ENCODE assay signal across 20 cellular contexts in the genomic region with DNA sequence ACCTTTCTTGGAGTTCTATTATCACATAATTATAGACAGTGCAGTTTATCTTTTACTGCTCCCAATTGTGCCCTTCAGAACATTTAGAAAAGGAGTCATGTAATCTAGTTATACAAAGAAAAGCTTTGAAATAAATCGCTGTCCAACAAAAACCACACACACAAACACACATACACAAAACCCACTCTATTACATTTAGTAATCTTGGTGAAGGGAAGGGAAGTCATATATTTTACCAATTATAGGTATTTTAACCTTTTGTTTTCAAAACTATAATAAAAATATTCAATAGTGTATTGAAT. TPM values are rescaled to one million over a fixed set of nuclear protein-coding genes. Genes with fewer than 3 reads are reported as not detected.
DNase-seq lines count a peak whose midpoint lies in the region; ATAC-seq, FAIRE-seq and TF ChIP-seq lines count a peak whose summit lies in the region.
"Had no signal": no experiment of that assay in that cellular context is flagged by ENCODE, and none has a peak within 500 bp of the region (broad histone marks: within the 10 kb centered on the region; RNA-seq: fewer than 3 reads in every experiment).

No MANE protein-coding gene starts in this region.

- no peak for DNase-seq in activated naive CD8-positive, alpha-beta T cell treated with anti-CD3 and anti-CD28 coated beads, Interleukin-2, amount 10 ng/mL, durations not matched to agents 7 days and 5 days
- DNase-seq in activated naive CD8-positive, alpha-beta T cell treated with anti-CD3 and anti-CD28 coated beads for 36 hours = no peak
- peak in 1 of 4 experiments; percentile 17 for DNase-seq in K562 (ENCODE audit: extremely low read depth in 1 of 4, low spot score in 3 of 4)
- DNase-seq in nephron progenitor cell = no peak
- DNase-seq in sciatic nerve (ENCODE audit: low spot score) = no peak
- no peak for DNase-seq in hippocampal formation (lab: John Stamatoyannopoulos, UW)
- DNase-seq in activated CD8-positive, alpha-beta memory T cell treated with anti-CD3 and anti-CD28 coated beads, Interleukin-2, amount 50 U/mL, for 4 hours = no peak
- no peak for DNase-seq in left lobe of liver (ENCODE audit: low spot score)
- DNase-seq: AML-193; Calu3; CD4-positive, CD25-positive, alpha-beta regulatory T cell; HCEC 1CT; KBM-7; NCI-H1048; NCI-H345; NCI-H526 treated with DMSO at 0.1 percent for 48 hours; RPMI8226 had no signal

- TF ChIP-seq CTCF in K562 (IDR thresholded peaks at IDR 0.05 in 2 of 3, conservative IDR thresholded peaks at IDR 0.05 in 1 of 3; ENCODE audit: insufficient read depth in 2 of 3, low read depth in 1 of 3, low read length in 3 of 3) = no peak
- TF ChIP-seq CTCF in nephron progenitor cell (IDR thresholded peaks at IDR 0.05) = no peak

- TF ChIP-seq POLR2A in K562 (conservative IDR thresholded peaks at IDR 0.05) = no peak

- in situ Hi-C loops in K562 (cut with MboI) = loop anchor here (25.0 kb wide), 1 partner anchor 1273 kb away; a partner anchor contains a TSS

- BruUV-seq in K562 (replicated peaks; lab: Mats Ljungman, UMichigan) = no TSS peak

- no peaks in the 10 kb centered on the region for H3K9me3 ChIP-seq in K562 (replicated peaks; ENCODE audit: control insufficient read depth, insufficient read depth, low read depth, low read length)

- peak overlapping the region; percentile 56 for H3K4me3 ChIP-seq in K562
- H3K4me3 ChIP-seq: GM12878 had no signal

- peaks cover 7 to 42% of the 10 kb centered on the region in 2 experiments; a peak in 4 of 5 replicates for H3K4me1 ChIP-seq in K562 (replicated peaks in 1 of 2; ENCODE audit: control insufficient read depth in 2 of 2, insufficient read depth in 2 of 2, low read length in 2 of 2)

- H3K36me3 ChIP-seq in K562 (ENCODE audit: control insufficient read depth, insufficient read depth, low read length) = no peaks in the 10 kb centered on the region; the same call in 2 of the 3 replicates

- peaks cover 69% of the 10 kb centered on the region for H3K79me2 ChIP-seq in K562 (ENCODE audit: control insufficient read depth, insufficient read depth, low read length)

- no peak for FAIRE-seq in K562 (lab: Jason Lieb, UNC)
- FAIRE-seq: GM12878, GM19239, HTR-8/SVneo had no signal

- H3K27me3 ChIP-seq in K562 (ENCODE audit: control insufficient read depth in 2 of 2, insufficient read depth in 2 of 2, low read length in 2 of 2) = no peaks in the 10 kb centered on the region

- POLR2A ChIA-PET in activated naive CD8-positive, alpha-beta T cell treated with anti-CD3 and anti-CD28 coated beads, Interleukin-2, amount 10 ng/mL, durations not matched to agents 7 days and 5 days (lab: Charles Lee) = no interaction called here
- POLR2A ChIA-PET in K562 (lab: Yijun Ruan, JAX) = interaction anchor here (0.7 to 1.7 kb wide), 4 partner anchors 12 to 23 kb away, joined by 3 to 6 read pairs (median 4); no protein-coding TSS in a partner anchor

- no peaks in the 10 kb centered on the region for H4K20me1 ChIP-seq in K562 (replicated peaks; ENCODE audit: control insufficient read depth, insufficient read depth, low read length)

- no peak for TF ChIP-seq EP300 in K562 (IDR thresholded peaks at IDR 0.05; ENCODE audit: low read length)

- CTCF ChIA-PET in K562 (lab: Yijun Ruan, JAX; ENCODE audit: low intra/inter-chr PET ratio) = no interaction called here

- no peak for TF ChIP-seq RAD21 in K562 (CRISPR knock-in tag; conservative IDR thresholded peaks at IDR 0.05 in 1 of 2, IDR thresholded peaks at IDR 0.05 in 1 of 2)

- ATAC-seq in activated naive CD8-positive, alpha-beta T cell treated with anti-CD3 and anti-CD28 coated beads, Interleukin-2, amount 10 ng/mL, durations not matched to agents 7 days and 5 days (ENCODE audit: low read depth) = no peak
- ATAC-seq in K562 (no peak), sciatic nerve (no peak), left lobe of liver (no peak)
- ATAC-seq: GM12878 had no signal

- no peak overlapping the region for H3K4me3 Mint-ChIP-seq in activated naive CD8-positive, alpha-beta T cell treated with anti-CD3 and anti-CD28 coated beads, Interleukin-2, amount 10 ng/mL, durations not matched to agents 7 days and 5 days
- H3K4me3 Mint-ChIP-seq in activated naive CD8-positive, alpha-beta T cell treated with anti-CD3 and anti-CD28 coated beads for 36 hours = no peak overlapping the region
- H3K4me3 Mint-ChIP-seq in nephron progenitor cell = no peak overlapping the region
- H3K4me3 Mint-ChIP-seq: CD4-positive, CD25-positive, alpha-beta regulatory T cell had no signal

- peaks cover 20% of the 10 kb centered on the region for H3K4me1 Mint-ChIP-seq in activated naive CD8-positive, alpha-beta T cell treated with anti-CD3 and anti-CD28 coated beads, Interleukin-2, amount 10 ng/mL, durations not matched to agents 7 days and 5 days
- H3K4me1 Mint-ChIP-seq in activated naive CD8-positive, alpha-beta T cell treated with anti-CD3 and anti-CD28 coated beads for 36 hours = peaks cover 22% of the 10 kb centered on the region
- H3K4me1 Mint-ChIP-seq in nephron progenitor cell = peaks cover 50% of the 10 kb centered on the region

- H3K27me3 Mint-ChIP-seq in activated naive CD8-positive, alpha-beta T cell treated with anti-CD3 and anti-CD28 coated beads, Interleukin-2, amount 10 ng/mL, durations not matched to agents 7 days and 5 days = no peaks in the 10 kb centered on the region
- no peaks in the 10 kb centered on the region for H3K27me3 Mint-ChIP-seq in activated naive CD8-positive, alpha-beta T cell treated with anti-CD3 and anti-CD28 coated beads for 36 hours
- H3K27me3 Mint-ChIP-seq in nephron progenitor cell (ENCODE audit: low read depth, poor library complexity) = peaks cover 3% of the 10 kb centered on the region

- peak overlapping the region; percentile 98 for H3K27ac ChIP-seq in K562 (ENCODE audit: extremely low read depth, low read depth, low read length)

- peaks cover 4% of the 10 kb centered on the region for H3K36me3 Mint-ChIP-seq in activated naive CD8-positive, alpha-beta T cell treated with anti-CD3 and anti-CD28 coated beads, Interleukin-2, amount 10 ng/mL, durations not matched to agents 7 days and 5 days
- no peaks in the 10 kb centered on the region for H3K36me3 Mint-ChIP-seq in activated naive CD8-positive, alpha-beta T cell treated with anti-CD3 and anti-CD28 coated beads for 36 hours
- H3K36me3 Mint-ChIP-seq in nephron progenitor cell (ENCODE audit: low read depth) = no peaks in the 10 kb centered on the region
- H3K36me3 Mint-ChIP-seq: CD4-positive, CD25-positive, alpha-beta regulatory T cell had no signal

- H2AFZ ChIP-seq in K562 (ENCODE audit: low read depth, low read length) = 0 out of 2 replicates have a peak overlapping the region, but pooled peaks have one; percentile 23

- intact Hi-C loops in K562 (cut with micrococcal nuclease) (loop anchor here (2.0 kb wide), 1 partner anchor 312 kb away; a partner anchor contains a TSS), sciatic nerve (cut with DNase I) (no loop called here)

- peak overlapping the region in 1 of 2 experiments; percentile 96; a peak in 2 of 4 replicates for H3K9ac ChIP-seq in K562 (ENCODE audit: insufficient read depth in 1 of 2, low read depth in 2 of 2, low read length in 2 of 2)

- H3K4me2 ChIP-seq in K562 (ENCODE audit: insufficient read depth, low read length) = peak overlapping the region; percentile 79

- WGBS in K562 (ENCODE audit: insufficient coverage, low coverage, missing lambda C conversion rate) = 0% methylated on average over 1 of the region's 1 CpG

- peak overlapping the region; percentile 67 for H3K27ac Mint-ChIP-seq in activated naive CD8-positive, alpha-beta T cell treated with anti-CD3 and anti-CD28 coated beads, Interleukin-2, amount 10 ng/mL, durations not matched to agents 7 days and 5 days
- no peak overlapping the region for H3K27ac Mint-ChIP-seq in activated naive CD8-positive, alpha-beta T cell treated with anti-CD3 and anti-CD28 coated beads for 36 hours
- H3K27ac Mint-ChIP-seq in nephron progenitor cell = peak overlapping the region; percentile 37

- H3K9me1 ChIP-seq in K562 (ENCODE audit: control insufficient read depth, insufficient read depth, low read length) = no peaks in the 10 kb centered on the region

- no peaks in the 10 kb centered on the region for H3K9me3 Mint-ChIP-seq in activated naive CD8-positive, alpha-beta T cell treated with anti-CD3 and anti-CD28 coated beads, Interleukin-2, amount 10 ng/mL, durations not matched to agents 7 days and 5 days
- no peaks in the 10 kb centered on the region for H3K9me3 Mint-ChIP-seq in activated naive CD8-positive, alpha-beta T cell treated with anti-CD3 and anti-CD28 coated beads for 36 hours
- H3K9me3 Mint-ChIP-seq in nephron progenitor cell = no peaks in the 10 kb centered on the region

TF ChIP-seq in K562, 482 proteins besides CTCF, POLR2A, EP300 and RAD21 (continues in another document):
- 0 out of 2 replicates have a peak, but pooled peaks have one; percentile 21 for TF ChIP-seq ZNF780A (CRISPR knock-in tag; IDR thresholded peaks at IDR 0.05)

RNA-seq across cellular contexts. Expression of a gene that starts 27.0 kb away (rescaled TPM):
- 10 to 100 TPM; 11.7 to 12.0 TPM for total RNA-seq in activated naive CD8-positive, alpha-beta T cell treated with anti-CD3 and anti-CD28 coated beads, Interleukin-2, amount 10 ng/mL, durations not matched to agents 7 days and 5 days
- total RNA-seq in activated naive CD8-positive, alpha-beta T cell treated with anti-CD3 and anti-CD28 coated beads for 36 hours = 10 to 100 TPM; 12.2 to 13.8 TPM
- total RNA-seq in K562 (2011; cell fraction: chromatin; rRNA removed; ENCODE audit: low replicate concordance) = 106 and 313 TPM in 2 replicates
- total RNA-seq in K562 (2011; cell fraction: nucleolus; rRNA removed) = 71.9 and 88.4 TPM in 2 replicates
- total RNA-seq in K562 (2011; cell fraction: nucleoplasm; rRNA removed) = 146 and 153 TPM in 2 replicates
- 96.3 and 118 TPM in 2 replicates for total RNA-seq in K562 (2014; rRNA removed)
- total RNA-seq in K562 (2014; rRNA removed; fragmentation: Illumina TruSeq; extraction: Trizol) = 226 and 276 TPM in 2 replicates
- 118 and 129 TPM in 2 replicates for total RNA-seq in K562 (2015; rRNA removed; fragmentation: Illumina TruSeq; extraction: Trizol)
- total RNA-seq in K562 (2021) = 130 and 134 TPM in 2 replicates
- 170 and 244 TPM in 2 replicates for polyA plus RNA-seq in K562 (2011; rRNA removed)
- 44.4 and 98.4 TPM in 2 replicates for polyA plus RNA-seq in K562 (2011; cell fraction: cytosol; rRNA removed)
- 65.4 and 97.9 TPM in 2 replicates for polyA plus RNA-seq in K562 (2011; cell fraction: nucleus; rRNA removed)
- 85.7 and 127 TPM in 2 replicates for polyA plus RNA-seq in K562 (2012)
- 172 and 178 TPM in 2 replicates for polyA plus RNA-seq in K562 (2014; fragmentation: Illumina TruSeq; extraction: Trizol)
- 100 to 1,000 TPM; 553 to 688 TPM for polyA plus RNA-seq in K562 (2014; fragmentation: Nextera tagmentation; extraction: Ambion mirVana)
- polyA plus RNA-seq in K562 (2014; rRNA removed) = 143 and 153 TPM in 2 replicates
- 304 and 306 TPM in 2 replicates for polyA minus RNA-seq in K562 (2011; rRNA and poly(A)+ RNA removed)
- 57.3 and 86.6 TPM in 2 replicates for polyA minus RNA-seq in K562 (2011; cell fraction: cytosol; rRNA and poly(A)+ RNA removed)
- polyA minus RNA-seq in K562 (2011; cell fraction: nucleus; rRNA and poly(A)+ RNA removed) = 110 and 254 TPM in 2 replicates
- 21.2 TPM for total RNA-seq in sciatic nerve
- total RNA-seq in left lobe of liver = 5.8 TPM
